Comparison of ENCODE assay signal across 9 cellular contexts in the genomic region with DNA sequence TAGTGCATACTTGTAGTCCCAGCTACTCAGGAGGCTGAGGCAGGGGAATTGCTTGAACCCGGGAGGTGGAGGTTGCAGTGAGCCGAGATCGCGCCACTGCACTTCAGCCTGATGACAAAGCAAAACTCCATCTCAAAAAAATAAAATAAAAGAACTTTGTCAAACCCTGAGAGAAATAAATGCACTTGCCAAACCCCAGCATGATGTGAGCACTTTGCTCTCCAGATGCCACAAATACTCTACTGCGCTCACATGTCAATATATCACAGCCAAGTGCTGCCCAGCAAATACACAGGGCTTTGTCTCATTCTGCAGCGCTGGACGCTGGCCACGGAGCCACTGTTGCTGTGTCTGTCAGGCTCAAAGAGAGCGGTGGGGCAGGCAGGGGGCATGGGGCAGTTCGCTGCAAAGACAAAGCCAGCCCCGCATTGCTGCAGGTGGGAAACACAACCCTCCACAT. TPM values are rescaled to one million over a fixed set of nuclear protein-coding genes. Genes with fewer than 3 reads are reported as not detected.
DNase-seq lines count a peak whose midpoint lies in the region; ATAC-seq, FAIRE-seq and TF ChIP-seq lines count a peak whose summit lies in the region.
"Had no signal": no experiment of that assay in that cellular context is flagged by ENCODE, and none has a peak within 500 bp of the region (broad histone marks: within the 10 kb centered on the region; RNA-seq: fewer than 3 reads in every experiment).

No MANE protein-coding gene starts in this region.

- intact Hi-C loops in left lung (cut with DNase I) (no loop called here), stomach (cut with DNase I; ENCODE audit: low total_unique reads) (no loop called here)
- intact Hi-C loops in activated CD4-positive, alpha-beta memory T cell treated with anti-CD3 and anti-CD28 coated beads for 36 hours (cut with micrococcal nuclease), result no loop called here

- H3K36me3 ChIP-seq in left lung, result no peaks in the 10 kb centered on the region
- no peaks in the 10 kb centered on the region for H3K36me3 ChIP-seq in stomach
- H3K36me3 ChIP-seq: uterus had no signal

- H3K14ac ChIP-seq in H9 (ENCODE audit: insufficient read depth, low read length), result no peak overlapping the region

- DNase-seq in H9 (no peak), left lung (no peak), stomach (peak; percentile 55), H54 (ENCODE audit: insufficient read length, low spot score) (no peak)
- no peak for DNase-seq in activated CD4-positive, alpha-beta memory T cell treated with anti-CD3 and anti-CD28 coated beads for 36 hours
- DNase-seq in activated CD8-positive, alpha-beta memory T cell treated with anti-CD3 and anti-CD28 coated beads for 24 hours, result no peak
- DNase-seq: uterus had no signal

- H2BK5ac ChIP-seq in H9 (ENCODE audit: insufficient read length, low read length), result no peak overlapping the region

- TF ChIP-seq CTCF in H9 (conservative IDR thresholded peaks at IDR 0.05) (no peak), brain (conservative IDR thresholded peaks at IDR 0.05) (no peak), left lung (IDR thresholded peaks at IDR 0.05) (no peak), stomach (IDR thresholded peaks at IDR 0.05) (peak in 1 of 7 experiments; percentile 6)

- peaks cover 4% of the 10 kb centered on the region for H3K23me2 ChIP-seq in H9 (ENCODE audit: insufficient read length, low read depth, low read length, poor library complexity, severe bottlenecking)

- H2BK120ac ChIP-seq in H9 (ENCODE audit: low read depth, low read length, poor library complexity, severe bottlenecking), result no peak overlapping the region

- no peak overlapping the region for H2BK15ac ChIP-seq in H9 (ENCODE audit: low read depth, low read length)

- H3K18ac ChIP-seq in H9 (ENCODE audit: insufficient read length, low read depth, low read length), result peak overlapping the region; percentile 58

- no peaks in the 10 kb centered on the region for H3K79me1 ChIP-seq in H9 (ENCODE audit: insufficient read depth, low read depth, low read length, poor library complexity, severe bottlenecking)

- no peak overlapping the region for H2AFZ ChIP-seq in H9 (ENCODE audit: low read length)

- no peak overlapping the region for H4K5ac ChIP-seq in H9 (ENCODE audit: insufficient read length, low read depth, low read length)

- WGBS in H9 (ENCODE audit: extremely low coverage, insufficient read length, low lambda C conversion rate), result no CpG with 5 or more reads among the region's 11 CpGs
- WGBS in stomach, 5 donors, result 34 to 54% (median 37%) methylated on average over 11 of the region's 11 CpGs

- H2BK20ac ChIP-seq in H9 (ENCODE audit: low read depth, low read length, poor library complexity, severe bottlenecking), result no peak overlapping the region

- H3K4me3 ChIP-seq in left lung (no peak overlapping the region), stomach (no peak overlapping the region)
- H3K4me3 ChIP-seq: uterus had no signal

- H3K27me3 ChIP-seq in H9 (ENCODE audit: insufficient read depth, low read length), result no peaks in the 10 kb centered on the region
- peaks cover 5 to 42% of the 10 kb centered on the region in 2 donors for H3K27me3 ChIP-seq in left lung
- H3K27me3 ChIP-seq in stomach, result no peaks in the 10 kb centered on the region
- H3K27me3 ChIP-seq: uterus had no signal

- no peak overlapping the region for H4K91ac ChIP-seq in H9 (ENCODE audit: insufficient read length, low read depth, low read length)

- no peak overlapping the region for H3K4me2 ChIP-seq in H9 (ENCODE audit: insufficient read depth, insufficient read length, low read length)

- TF ChIP-seq EP300 in stomach (IDR thresholded peaks at IDR 0.05), result no peak

- H3K9me3 ChIP-seq in H9 (ENCODE audit: control insufficient read depth, low read depth, low read length), result no peaks in the 10 kb centered on the region
- H3K9me3 ChIP-seq in left lung, result no peaks in the 10 kb centered on the region
- H3K9me3 ChIP-seq in stomach, result no peaks in the 10 kb centered on the region
- H3K9me3 ChIP-seq: uterus had no signal

- TF ChIP-seq POLR2A in stomach (IDR thresholded peaks at IDR 0.05), result no peak
- no peak for TF ChIP-seq POLR2A in H54 (IDR thresholded peaks at IDR 0.05; ENCODE audit: low read depth, low read length)

- H3K9me3 Mint-ChIP-seq in H9, result no peaks in the 10 kb centered on the region
- H3K9me3 Mint-ChIP-seq in brain, result no peaks in the 10 kb centered on the region
- H3K9me3 Mint-ChIP-seq in activated CD4-positive, alpha-beta memory T cell treated with anti-CD3 and anti-CD28 coated beads for 36 hours, result no peaks in the 10 kb centered on the region

- no peak overlapping the region for H3K27ac ChIP-seq in H9 (ENCODE audit: insufficient read length, low read depth, low read length)
- H3K27ac ChIP-seq in left lung, result peak overlapping the region in 1 of 2 donors; percentile 66
- H3K27ac ChIP-seq in stomach, result peak overlapping the region in 4 of 5 donors; percentile 17 to 80 (median 42)

- H3K4me3 Mint-ChIP-seq in H9, result no peak overlapping the region; a peak in 1 of 5 replicates
- peak overlapping the region; percentile 14 to 64 (median 43) for H3K4me3 Mint-ChIP-seq in brain
- no peak overlapping the region for H3K4me3 Mint-ChIP-seq in activated CD4-positive, alpha-beta memory T cell treated with anti-CD3 and anti-CD28 coated beads for 36 hours

- POLR2A ChIA-PET in activated CD4-positive, alpha-beta memory T cell treated with anti-CD3 and anti-CD28 coated beads for 36 hours (lab: Charles Lee), result no interaction called here

- H3K27me3 Mint-ChIP-seq in H9 (ENCODE audit: low read depth), result peaks cover 41% of the 10 kb centered on the region
- H3K27me3 Mint-ChIP-seq in brain, result peaks cover 27% of the 10 kb centered on the region
- no peaks in the 10 kb centered on the region for H3K27me3 Mint-ChIP-seq in activated CD4-positive, alpha-beta memory T cell treated with anti-CD3 and anti-CD28 coated beads for 36 hours

- no peaks in the 10 kb centered on the region; the same call in 1 of the 2 replicates for H3K4me1 ChIP-seq in H9 (ENCODE audit: insufficient read depth, low read length)
- peaks cover 0 to 89% of the 10 kb centered on the region in 2 donors for H3K4me1 ChIP-seq in left lung
- peaks cover 26 to 83% (median 54%) of the 10 kb centered on the region in 4 donors for H3K4me1 ChIP-seq in stomach

- no peaks in the 10 kb centered on the region for H3K79me2 ChIP-seq in H9 (ENCODE audit: insufficient read depth, low read length)

- no peak overlapping the region for H2BK12ac ChIP-seq in H9 (ENCODE audit: insufficient read length, low read depth, low read length)

- no peak overlapping the region for H3K9ac ChIP-seq in H9 (ENCODE audit: extremely low read depth, insufficient read length, low read length)

- H4K8ac ChIP-seq in H9 (replicated peaks; ENCODE audit: insufficient read length, low read depth, low read length), result no peak overlapping the region

- no peak overlapping the region for H3K23ac ChIP-seq in H9 (ENCODE audit: insufficient read length, low read depth, low read length)

- H3K36me3 Mint-ChIP-seq in H9 (ENCODE audit: insufficient read depth in 1 of 3, low read depth in 3 of 3) (no peaks in the 10 kb centered on the region), brain (no peaks in the 10 kb centered on the region)
- no peaks in the 10 kb centered on the region for H3K36me3 Mint-ChIP-seq in activated CD4-positive, alpha-beta memory T cell treated with anti-CD3 and anti-CD28 coated beads for 36 hours

- H3K4me1 Mint-ChIP-seq in H9 (peaks cover 41 to 58% of the 10 kb centered on the region in 2 experiments), brain (peaks cover 68% of the 10 kb centered on the region)
- peaks cover 5% of the 10 kb centered on the region for H3K4me1 Mint-ChIP-seq in activated CD4-positive, alpha-beta memory T cell treated with anti-CD3 and anti-CD28 coated beads for 36 hours (ENCODE audit: low read depth)

- H3T11ph ChIP-seq in H9 (ENCODE audit: low read length), result no peak overlapping the region

- no peak overlapping the region for H3K56ac ChIP-seq in H9 (ENCODE audit: insufficient read length, low read depth, low read length)

- FAIRE-seq in H54 (lab: Jason Lieb, UNC), result no peak

- CTCF ChIA-PET in activated CD4-positive, alpha-beta memory T cell treated with anti-CD3 and anti-CD28 coated beads for 36 hours (lab: Charles Lee), result interaction anchor here (1.0 kb wide), 2 partner anchors 33 to 106 kb away, joined by 3 read pairs; no protein-coding TSS in a partner anchor

- H3K4ac ChIP-seq in H9 (ENCODE audit: low read depth, low read length), result no peak overlapping the region

- H2AK5ac ChIP-seq in H9 (ENCODE audit: insufficient read length, low read length), result no peak overlapping the region

- no peak overlapping the region; a peak in 1 of 7 replicates for H3K27ac Mint-ChIP-seq in H9
- H3K27ac Mint-ChIP-seq in brain, result peak overlapping the region; percentile 85 to 95 (median 93)
- no peak overlapping the region for H3K27ac Mint-ChIP-seq in activated CD4-positive, alpha-beta memory T cell treated with anti-CD3 and anti-CD28 coated beads for 36 hours

- H4K20me1 ChIP-seq in H9 (ENCODE audit: control insufficient read depth, insufficient read depth, insufficient read length), result no peaks in the 10 kb centered on the region

- ATAC-seq in left lung (peak; percentile 21), GM21529 (IDR thresholded peaks at IDR 0.05; ENCODE audit: unreplicated experiment) (no peak)

RNA-seq across cellular contexts. Expression of gene AHNAK, which starts 45.1 kb away (rescaled TPM):
- total RNA-seq in H9 (2021) (13.9 and 15.2 TPM in 2 replicates), left lung (100 to 1,000 TPM; 437 to 636 TPM), stomach (100 to 1,000 TPM; 550 to 693 (median 622) TPM)
- polyA plus RNA-seq in brain (ENCODE audit: insufficient read depth, low read depth, low replicate concordance) (17.2 TPM), stomach (10 to 100 TPM; 37.4 to 76.8 (median 60.3) TPM)
- 10 to 100 TPM; 83.7 to 85.2 TPM for total RNA-seq in activated CD4-positive, alpha-beta memory T cell treated with anti-CD3 and anti-CD28 coated beads for 36 hours

Comparison
In these comparisons a context has a peak if more than half of its experiments do, and no peak if none do; other contexts are left out.
1. H3K27ac Mint-ChIP-seq: peak in brain (5 of 5); none in H9 (0 of 3) and activated CD4-positive, alpha-beta memory T cell treated with anti-CD3 and anti-CD28 coated beads for 36 hours (single experiment).
2. H3K4me3 Mint-ChIP-seq: peak in brain (5 of 5); none in H9 (0 of 2) and activated CD4-positive, alpha-beta memory T cell treated with anti-CD3 and anti-CD28 coated beads for 36 hours (single experiment).
3. RNA of gene AHNAK, which starts 45.1 kb away (total RNA-seq): 437 to 636 TPM in left lung and 550 to 693 TPM in stomach; 83.7 to 85.2 TPM in activated CD4-positive, alpha-beta memory T cell treated with anti-CD3 and anti-CD28 coated beads for 36 hours and 13.9 to 15.2 TPM in H9; every median in the first group is over 4 times any median in the second.